8 cellular contexts compared by ENCODE assay signal in genomic region chr1:155277896-155278688, GRCh38. TPM values are rescaled to one million over a fixed set of nuclear protein-coding genes. Genes with fewer than 3 reads are reported as not detected.
DNase-seq lines count a peak whose midpoint lies in the region; TF ChIP-seq lines count a peak whose summit lies in the region.

No MANE protein-coding gene starts in this region.

- DNase-seq in GM19238 (ENCODE audit: insufficient read length, low spot score): peak; percentile 71
- DNase-seq in NCI-H2196 treated with DMSO at 0.1 percent for 48 hours (lab: John Stamatoyannopoulos, UW; ENCODE audit: unreplicated experiment): peak; percentile 40
- DNase-seq in activated CD4-positive, alpha-beta T cell treated with anti-CD3 and anti-CD28 coated beads, Interleukin-2, amount 50 U/mL, for 24 hours (ENCODE audit: low read depth in 1 of 2, low spot score in 1 of 2): peak; percentile 52 to 57
- DNase-seq in dorsolateral prefrontal cortex: peak in 3 of 10 donors; percentile 36 to 69 (median 51)
- peak; percentile 76 to 83 for DNase-seq in mesothelial cell of epicardium (ENCODE audit: low spot score in 2 of 2, unreplicated experiment in 2 of 2)
- DNase-seq in stimulated activated CD8-positive, alpha-beta memory T cell treated with anti-CD3 and anti-CD28 coated beads, Interleukin-2, amount 100 ng/mL, for 48 hours (ENCODE audit: low read depth in 2 of 2): peak; percentile 56 to 76
- DNase-seq in OCI-M2 (lab: John Stamatoyannopoulos, UW; ENCODE audit: unreplicated experiment): no peak

- H3K4me1 Mint-ChIP-seq in mesothelial cell of epicardium: peaks cover 16% of the 10 kb centered on the region

- intact Hi-C loops in dorsolateral prefrontal cortex (cut with DNase I): loop anchor here (2.0 to 5.0 kb wide), 4 partner anchors 29 to 45 kb away; partner anchors contain the start of genes FDPS (in 1 of the 2) and RUSC1 (in 1 of the 2)

- peaks cover 7% of the 10 kb centered on the region for H3K36me3 Mint-ChIP-seq in mesothelial cell of epicardium

- peak overlapping the region; percentile 76 for H3K4me3 Mint-ChIP-seq in mesothelial cell of epicardium

- peak overlapping the region; percentile 65 for H3K27ac Mint-ChIP-seq in mesothelial cell of epicardium

- H3K27me3 ChIP-seq in dorsolateral prefrontal cortex: no peaks in the 10 kb centered on the region

- no peaks in the 10 kb centered on the region for H3K9me3 Mint-ChIP-seq in mesothelial cell of epicardium

- H3K4me3 ChIP-seq in dorsolateral prefrontal cortex: peak overlapping the region; percentile 48 to 94 (median 82)

- H3K27ac ChIP-seq in 22Rv1 (peak overlapping the region; percentile 77), dorsolateral prefrontal cortex (peak overlapping the region in 51 of 59 donors; percentile 0 to 90 (median 74))

- peak; percentile 47 for TF ChIP-seq CTCF in 22Rv1 (IDR thresholded peaks at IDR 0.05)
- TF ChIP-seq CTCF in dorsolateral prefrontal cortex (IDR thresholded peaks at IDR 0.05 in 54 of 56, conservative IDR thresholded peaks at IDR 0.05 in 2 of 56; ENCODE audit: low read depth in 1 of 56, partially characterized antibody in 56 of 56): peak in 11 of 56 donors; percentile 6 to 30 (median 14)
- peak; percentile 34 for TF ChIP-seq CTCF in mesothelial cell of epicardium (IDR thresholded peaks at IDR 0.05; ENCODE audit: unreplicated experiment)

- H3K27me3 Mint-ChIP-seq in mesothelial cell of epicardium (ENCODE audit: low read depth): no peaks in the 10 kb centered on the region

RNA-seq across cellular contexts. Expression of gene HCN3, which starts 0.8 kb away (rescaled TPM):
- total RNA-seq in dorsolateral prefrontal cortex: 10 to 100 TPM in 94 of 120 experiments, 1 to 10 TPM in 26; 6.0 to 24.1 (median 11.7) TPM
- 12.9 to 13.6 TPM (median 13.1 TPM) in 3 replicates for total RNA-seq in mesothelial cell of epicardium

RNA-seq across cellular contexts. Expression of gene CLK2, which starts 4.8 kb away (rescaled TPM):
- total RNA-seq in dorsolateral prefrontal cortex (10 to 100 TPM; 24.7 to 58.5 (median 39.4) TPM), mesothelial cell of epicardium (104 to 108 TPM (median 105 TPM) in 3 replicates)

RNA-seq across cellular contexts. Expression of gene SCAMP3, which starts 15.9 kb away (rescaled TPM):
- total RNA-seq in dorsolateral prefrontal cortex: 10 to 100 TPM; 40.4 to 73.3 (median 49.7) TPM
- total RNA-seq in mesothelial cell of epicardium: 46.8 to 50.5 TPM (median 49.8 TPM) in 3 replicates

RNA-seq across cellular contexts. Expression of gene ENTREP3, which starts 22.8 kb away (rescaled TPM):
- total RNA-seq in dorsolateral prefrontal cortex (10 to 100 TPM; 28.2 to 75.1 (median 42.6) TPM), mesothelial cell of epicardium (51.9 to 56.1 TPM (median 56.0 TPM) in 3 replicates)

RNA-seq across cellular contexts. Expression of gene PKLR, which starts 23.1 kb away (rescaled TPM):
- total RNA-seq in dorsolateral prefrontal cortex (1 to 10 TPM in 16 of 120 experiments, under 1 TPM in 86, not detected in 18; 0.17 to 2.2 (median 0.52) TPM), mesothelial cell of epicardium (0.11 TPM in 1 of 3 replicates, not detected in the others)
